In genomic region chr3:171789759-171790505, GRCh38 we compare ENCODE assay signal across 17 cellular contexts. TPM values are rescaled to one million over a fixed set of nuclear protein-coding genes. Genes with fewer than 3 reads are reported as not detected.
A peak's percentile ranks its signal among the peaks of the same experiment; 100 is the strongest.
DNase-seq lines count a peak whose midpoint lies in the region; ATAC-seq, FAIRE-seq and TF ChIP-seq lines count a peak whose summit lies in the region.
"Had no signal": no experiment of that assay in that cellular context is flagged by ENCODE, and none has a peak within 500 bp of the region (broad histone marks: within the 10 kb centered on the region; RNA-seq: fewer than 3 reads in every experiment).

No MANE protein-coding gene starts in this region.

- H3K9ac ChIP-seq in H1 (replicated peaks in 1 of 4; ENCODE audit: extremely low read depth in 1 of 4, low read depth in 3 of 4, low read length in 3 of 4): no peak overlapping the region

- H2BK12ac ChIP-seq in H1 (ENCODE audit: low read depth, low read length): no peak overlapping the region

- no peak overlapping the region for H3K4me2 ChIP-seq in H1 (ENCODE audit: insufficient read depth in 1 of 2, low read depth in 2 of 2, low read length in 2 of 2)
- H3K4me2 ChIP-seq in osteoblast (ENCODE audit: insufficient read depth, low read length): no peak overlapping the region

- intact Hi-C loops in Panc1 (cut with micrococcal nuclease; ENCODE audit: unreplicated experiment): no loop called here
- intact Hi-C loops in body of pancreas (cut with DNase I): no loop called here

- no peak for DNase-seq in Panc1 (ENCODE audit: low read depth, low spot score)
- no peak for DNase-seq in H1 (ENCODE audit: low read depth in 1 of 2, low spot score in 2 of 2)
- no peak for DNase-seq in osteoblast (ENCODE audit: insufficient read length, low spot score, missing footprints)
- no peak for DNase-seq in body of pancreas
- DNase-seq: activated naive CD4-positive, alpha-beta T cell treated with Interleukin-2 at 50 U/mL for 16 hours; AML-193; aorta; H7; posterior cingulate gyrus; stimulated activated CD4-positive, alpha-beta T cell treated with anti-CD3 and anti-CD28 coated beads, Interleukin-4, amount 100 ng/mL, for 24 hours had no signal

- CTCF ChIA-PET in HEK293 (lab: Yijun Ruan, JAX): interaction anchor here (0.5 to 1.2 kb wide), 4 partner anchors 18 to 383 kb away, joined by 3 to 4 read pairs (median 3); no protein-coding TSS in a partner anchor
- CTCF ChIA-PET in Panc1 (lab: Charles Lee): interaction anchor here (0.5 kb wide), 1 partner anchor 77 kb away, joined by 3 read pairs; no protein-coding TSS in a partner anchor
- CTCF ChIA-PET in H1 (lab: Charles Lee; ENCODE audit: partially characterized antibody): interaction anchor here (0.9 to 3.9 kb wide), 8 partner anchors 7 to 224 kb away, joined by 3 to 24 read pairs (median 4); no protein-coding TSS in a partner anchor

- FAIRE-seq in H1 (lab: Jason Lieb, UNC): no peak

- H4K91ac ChIP-seq in H1 (replicated peaks; ENCODE audit: insufficient read length, low read length): peak overlapping the region; percentile 76

- H3K9me3 ChIP-seq in HEK293 (ENCODE audit: control insufficient read depth, insufficient read depth, low read depth, low read length) (no peaks in the 10 kb centered on the region), Panc1 (ENCODE audit: control insufficient read depth, insufficient read depth, low read depth, low read length) (no peaks in the 10 kb centered on the region), H1 (ENCODE audit: insufficient read depth in 2 of 2, low read depth in 1 of 2, low read length in 1 of 2) (no peaks in the 10 kb centered on the region), osteoblast (ENCODE audit: low read depth, low read length) (no peaks in the 10 kb centered on the region), body of pancreas (no peaks in the 10 kb centered on the region)

- no peak overlapping the region for H4K8ac ChIP-seq in H1 (ENCODE audit: extremely low read depth, insufficient read depth, low read length)

- H3K79me1 ChIP-seq in H1 (ENCODE audit: low read depth, low read length): no peaks in the 10 kb centered on the region

- POLR2A ChIA-PET in HEK293 (lab: Yijun Ruan, JAX) (no interaction called here), Panc1 (lab: Charles Lee) (interaction anchor here (0.5 to 1.1 kb wide), 2 partner anchors 20 to 142 kb away, joined by 3 to 4 read pairs; no protein-coding TSS in a partner anchor), H1 (lab: Charles Lee; ENCODE audit: partially characterized antibody) (no interaction called here)

- no peak overlapping the region for H3K4ac ChIP-seq in H1 (replicated peaks; ENCODE audit: insufficient read length, low read depth, low read length)

- no peak for TF ChIP-seq EP300 in H1 (IDR thresholded peaks at IDR 0.05; ENCODE audit: borderline replicate concordance in 1 of 2, low read depth in 2 of 2, low read length in 2 of 2)

- TF ChIP-seq CTCF in HEK293 (tag by site-specific recombination; IDR thresholded peaks at IDR 0.05) (no peak), Panc1 (IDR thresholded peaks at IDR 0.05) (no peak), H1 (IDR thresholded peaks at IDR 0.05; ENCODE audit: control extremely low read depth in 1 of 3, insufficient read depth in 1 of 3, low read depth in 1 of 3, low read length in 3 of 3) (no peak), osteoblast (IDR thresholded peaks at IDR 0.05; ENCODE audit: extremely low read depth, low read depth, low read length) (no peak), body of pancreas (IDR thresholded peaks at IDR 0.05) (no peak)

- TF ChIP-seq POLR2A in H1 (IDR thresholded peaks at IDR 0.05; ENCODE audit: control extremely low read depth in 1 of 2, low read depth in 2 of 2, low read length in 2 of 2) (no peak), body of pancreas (IDR thresholded peaks at IDR 0.05) (no peak)

- H3K27ac ChIP-seq in HEK293 (ENCODE audit: extremely low read depth, low read depth, low read length) (peak overlapping the region; percentile 69), Panc1 (ENCODE audit: low read length) (peak overlapping the region; percentile 78), H1 (ENCODE audit: low read depth, low read length) (no peak overlapping the region), osteoblast (ENCODE audit: low read depth, low read length) (peak overlapping the region; percentile 80), body of pancreas (no peak overlapping the region)
- H3K27ac ChIP-seq: coronary artery had no signal

- WGBS in H1 (ENCODE audit: extremely low coverage in 1 of 2, insufficient coverage in 1 of 2, insufficient read length in 1 of 2, insufficient replicate concordance in 2 of 2, low coverage in 1 of 2, low lambda C conversion rate in 2 of 2, missing lambda C conversion rate in 1 of 2), 2 experiments: 74% methylated on average over 4 of the region's 4 CpGs; no CpG with 5 or more reads in 1 of the 2 experiments
- 79 to 82% methylated on average over 4 of the region's 4 CpGs for WGBS in body of pancreas, 2 donors

- H4K5ac ChIP-seq in H1 (ENCODE audit: insufficient read length, low read depth, low read length): no peak overlapping the region

- no peak overlapping the region for H3K56ac ChIP-seq in H1 (replicated peaks; ENCODE audit: insufficient read length, low read depth, low read length)

- no peak overlapping the region for H2BK5ac ChIP-seq in H1 (ENCODE audit: low read depth, low read length)

- no peak overlapping the region for H3K23ac ChIP-seq in H1 (ENCODE audit: insufficient read length)

- H4K20me1 ChIP-seq in H1 (replicated peaks in 1 of 2; ENCODE audit: control insufficient read depth in 1 of 2, insufficient read depth in 2 of 2, low read length in 2 of 2): no peaks in the 10 kb centered on the region
- H4K20me1 ChIP-seq in osteoblast (ENCODE audit: insufficient read depth, low read length): no peaks in the 10 kb centered on the region

- H3K23me2 ChIP-seq in H1 (ENCODE audit: low read depth, low read length): no peaks in the 10 kb centered on the region

- ATAC-seq in Panc1: no peak
- ATAC-seq in GM19455 (IDR thresholded peaks at IDR 0.05; ENCODE audit: unreplicated experiment): no peak
- ATAC-seq in body of pancreas: no peak
- no peak for ATAC-seq in GM19035 (IDR thresholded peaks at IDR 0.05; ENCODE audit: unreplicated experiment)
- no peak for ATAC-seq in HG03460 (IDR thresholded peaks at IDR 0.05; ENCODE audit: unreplicated experiment)

- H2BK15ac ChIP-seq in H1 (ENCODE audit: low read length): no peak overlapping the region

- BruUV-seq in Panc1 (replicated peaks; lab: Mats Ljungman, UMichigan): no TSS peak

- peaks cover 18% of the 10 kb centered on the region for H3K4me1 ChIP-seq in HEK293 (ENCODE audit: control insufficient read depth, insufficient read depth, low read length)
- H3K4me1 ChIP-seq in Panc1 (ENCODE audit: control insufficient read depth, insufficient read depth, low read length): peaks cover 66% of the 10 kb centered on the region
- peaks cover 0 to 3% (median 3%) of the 10 kb centered on the region in 4 experiments; a peak in 3 of 7 replicates for H3K4me1 ChIP-seq in H1 (replicated peaks in 1 of 4; ENCODE audit: control insufficient read depth in 3 of 4, insufficient read depth in 4 of 4, low read length in 3 of 4)
- peaks cover 33% of the 10 kb centered on the region for H3K4me1 ChIP-seq in osteoblast (ENCODE audit: insufficient read depth, low read length)
- no peaks in the 10 kb centered on the region for H3K4me1 ChIP-seq in body of pancreas

- H2AFZ ChIP-seq in H1 (ENCODE audit: low read length) (no peak overlapping the region), osteoblast (ENCODE audit: low read length) (no peak overlapping the region)

- no peak overlapping the region for H3K14ac ChIP-seq in H1 (ENCODE audit: insufficient read length)

- H3K4me3 ChIP-seq in HEK293 (ENCODE audit: low read depth, low read length): no peak overlapping the region
- H3K4me3 ChIP-seq in Panc1 (ENCODE audit: low read depth in 2 of 2, low read length in 2 of 2): no peak overlapping the region
- H3K4me3 ChIP-seq in H1 (ENCODE audit: extremely low read depth in 1 of 4, insufficient read depth in 2 of 4, low read depth in 3 of 4, low read length in 4 of 4): no peak overlapping the region
- no peak overlapping the region for H3K4me3 ChIP-seq in osteoblast (ENCODE audit: insufficient read depth, low read length)
- no peak overlapping the region for H3K4me3 ChIP-seq in body of pancreas
- H3K4me3 ChIP-seq: coronary artery, lung had no signal

- TF ChIP-seq RAD21 in H1 (IDR thresholded peaks at IDR 0.05 in 1 of 2, conservative IDR thresholded peaks at IDR 0.05 in 1 of 2; ENCODE audit: low read depth in 2 of 2, low read length in 2 of 2): no peak

- H2AK5ac ChIP-seq in H1 (ENCODE audit: low read depth, low read length): no peak overlapping the region

- no peak overlapping the region for H3K18ac ChIP-seq in H1 (ENCODE audit: extremely low read depth, low read length)

- no peaks in the 10 kb centered on the region for H3K36me3 ChIP-seq in HEK293 (ENCODE audit: control insufficient read depth in 2 of 2, insufficient read depth in 1 of 2, low read length in 2 of 2)
- H3K36me3 ChIP-seq in Panc1 (ENCODE audit: control insufficient read depth, insufficient read depth, low read length): no peaks in the 10 kb centered on the region
- H3K36me3 ChIP-seq in H1 (ENCODE audit: control insufficient read depth in 2 of 4, insufficient read depth in 4 of 4, low read length in 3 of 4): no peaks in the 10 kb centered on the region
- H3K36me3 ChIP-seq in osteoblast (ENCODE audit: insufficient read depth, low read length): no peaks in the 10 kb centered on the region
- H3K36me3 ChIP-seq in body of pancreas (replicated peaks in 1 of 2; ENCODE audit: insufficient read depth in 1 of 2, low read depth in 2 of 2): no peaks in the 10 kb centered on the region

- H2BK20ac ChIP-seq in H1 (ENCODE audit: low read length): no peak overlapping the region; the same call in 1 of the 2 replicates

- in situ Hi-C loops in Panc1 (cut with HindIII; ENCODE audit: low pct_unique_long_range_greater_than_20kb, low sequenced_read_pairs): no loop called here

- H3K27me3 ChIP-seq in Panc1 (ENCODE audit: control insufficient read depth, insufficient read depth, low read length) (no peaks in the 10 kb centered on the region), H1 (replicated peaks in 1 of 4; ENCODE audit: control insufficient read depth in 3 of 4, extremely low read depth in 1 of 4, insufficient read depth in 3 of 4, low read length in 3 of 4) (no peaks in the 10 kb centered on the region), osteoblast (ENCODE audit: insufficient read depth, low read length) (no peaks in the 10 kb centered on the region), body of pancreas (no peaks in the 10 kb centered on the region)

- H2BK120ac ChIP-seq in H1 (replicated peaks; ENCODE audit: low read depth, low read length): peak overlapping the region; percentile 55

- no peaks in the 10 kb centered on the region for H3K79me2 ChIP-seq in H1 (ENCODE audit: control insufficient read depth in 1 of 2, insufficient read depth in 2 of 2, low read length in 2 of 2)
- no peaks in the 10 kb centered on the region for H3K79me2 ChIP-seq in osteoblast (ENCODE audit: insufficient read depth, low read length)

RNA-seq across cellular contexts. Expression of gene PLD1, which starts 20.4 kb away (rescaled TPM):
- total RNA-seq in Panc1 (2021; ENCODE audit: unreplicated experiment) (20.6 TPM), osteoblast (18.1 and 29.5 TPM in 2 replicates), body of pancreas (10 to 100 TPM; 60.4 to 96.2 TPM)
- 6.7 TPM for polyA plus RNA-seq in Panc1 (2012; ENCODE audit: insufficient read length)
- 2.6 and 3.1 TPM in 2 replicates for total RNA-seq in H1 (2021; fragmentation: NEBNext Ultra II Directional; extraction: Animal tissue kit (Norgen Biotek cat#: 25700))
- polyA plus RNA-seq in H1 (2011; rRNA removed): 0.88 and 1.2 TPM in 2 replicates
- polyA plus RNA-seq in H1 (2011; cell fraction: cytosol; rRNA removed): 0.80 TPM
- polyA plus RNA-seq in H1 (2011; cell fraction: nucleus; rRNA removed): 0.80 TPM
- 1.3 to 3.1 TPM (median 1.8 TPM) in 4 replicates for polyA plus RNA-seq in H1 (2012, experiment 1 of 2)
- polyA plus RNA-seq in H1 (2012, experiment 2 of 2): 0.29 TPM
- 1.3 TPM for polyA plus RNA-seq in H1 (2013, experiment 1 of 2)
- 1.0 TPM for polyA plus RNA-seq in H1 (2013, experiment 2 of 2)
- polyA minus RNA-seq in H1 (2011; rRNA and poly(A)+ RNA removed): 3.3 and 3.5 TPM in 2 replicates
- 3.2 TPM for polyA minus RNA-seq in H1 (2011; cell fraction: cytosol; rRNA and poly(A)+ RNA removed)
- polyA minus RNA-seq in H1 (2011; cell fraction: nucleus; rRNA and poly(A)+ RNA removed): 4.8 TPM

RNA-seq across cellular contexts. Expression of gene TMEM212, which starts 53.2 kb away (rescaled TPM):
- not detected for total RNA-seq in Panc1 (2021; ENCODE audit: unreplicated experiment)
- not detected for polyA plus RNA-seq in Panc1 (2012; ENCODE audit: insufficient read length)
- not detected in 2 replicates for total RNA-seq in H1 (2021; fragmentation: NEBNext Ultra II Directional; extraction: Animal tissue kit (Norgen Biotek cat#: 25700))
- polyA plus RNA-seq in H1 (2011; rRNA removed): not detected in 2 replicates
- polyA plus RNA-seq in H1 (2011; cell fraction: cytosol; rRNA removed): not detected
- not detected for polyA plus RNA-seq in H1 (2011; cell fraction: nucleus; rRNA removed)
- not detected in 4 replicates for polyA plus RNA-seq in H1 (2012, experiment 1 of 2)
- polyA plus RNA-seq in H1 (2012, experiment 2 of 2): not detected
- not detected for polyA plus RNA-seq in H1 (2013, experiment 1 of 2)
- polyA plus RNA-seq in H1 (2013, experiment 2 of 2): not detected
- polyA minus RNA-seq in H1 (2011; rRNA and poly(A)+ RNA removed): not detected in 2 replicates
- not detected for polyA minus RNA-seq in H1 (2011; cell fraction: cytosol; rRNA and poly(A)+ RNA removed)
- polyA minus RNA-seq in H1 (2011; cell fraction: nucleus; rRNA and poly(A)+ RNA removed): not detected
- not detected in 2 replicates for total RNA-seq in osteoblast
- not detected for total RNA-seq in body of pancreas
- total RNA-seq: aorta, H7, skeletal muscle tissue had no signal
- polyA plus RNA-seq: aorta had no signal

Comparison
In these comparisons a context has a peak if more than half of its experiments do, and no peak if none do; other contexts are left out.
1. H3K27ac ChIP-seq: peak in HEK293 (single experiment), Panc1 (single experiment) and osteoblast (single experiment); none in H1 (single experiment) and body of pancreas (0 of 4).